In the genomic region with DNA sequence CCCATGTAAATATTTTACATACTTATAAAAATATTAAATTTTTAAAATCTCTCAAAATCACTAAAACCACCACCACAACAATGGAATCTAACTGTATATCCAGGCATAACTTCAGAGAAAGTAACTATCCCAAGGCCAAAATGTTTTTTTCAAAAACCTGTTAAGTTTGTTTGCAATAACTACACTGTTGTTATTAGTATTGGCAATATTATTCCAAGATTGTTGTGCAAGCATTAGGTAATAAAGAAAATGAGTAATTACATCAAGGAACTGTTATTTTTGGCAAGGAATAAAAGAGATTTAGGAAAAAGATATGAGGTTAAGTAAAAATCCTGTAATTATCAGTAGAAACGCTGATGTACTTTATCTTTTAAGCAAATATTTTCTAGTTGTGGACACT, we compare ENCODE assay signal across 9 cellular contexts. TPM values are rescaled to one million over a fixed set of nuclear protein-coding genes. Genes with fewer than 3 reads are reported as not detected.
"Had no signal": no experiment of that assay in that cellular context is flagged by ENCODE, and none has a peak within 500 bp of the region (broad histone marks: within the 10 kb centered on the region; RNA-seq: fewer than 3 reads in every experiment).

No MANE protein-coding gene starts in this region.

- H3K36me3 Mint-ChIP-seq: IgD-negative memory B cell had no signal

- H3K4me3 Mint-ChIP-seq: IgD-negative memory B cell had no signal

- H3K27ac ChIP-seq: HL-60 had no signal

- H3K27ac Mint-ChIP-seq: IgD-negative memory B cell had no signal

- FAIRE-seq: HepG2, HTR-8/SVneo, K562 had no signal

- H3K4me3 ChIP-seq: K562 had no signal

- DNase-seq: IMR-90, KBM-7 had no signal

- ATAC-seq: HepG2, K562 had no signal

RNA-seq across cellular contexts. Expression of a gene that starts 3.4 kb away (rescaled TPM):
- total RNA-seq: HepG2, HT-29, HT1080, K562 had no signal
- polyA plus RNA-seq: HepG2, IgD-negative memory B cell, K562 had no signal

RNA-seq across cellular contexts. Expression of a gene that starts 9.2 kb away (rescaled TPM):
- total RNA-seq: HepG2, HT-29, HT1080, IMR-90, K562 had no signal
- polyA plus RNA-seq: HepG2, IgD-negative memory B cell, IMR-90, K562 had no signal

RNA-seq across cellular contexts. Expression of a gene that starts 13.0 kb away (rescaled TPM):
- total RNA-seq: HepG2, HT-29, HT1080, IMR-90, K562 had no signal
- polyA plus RNA-seq: HepG2, IgD-negative memory B cell, IMR-90, K562 had no signal

RNA-seq across cellular contexts. Expression of a gene that starts 22.2 kb away (rescaled TPM):
- total RNA-seq: HepG2, HT-29, IMR-90, K562 had no signal
- polyA plus RNA-seq: HepG2, IgD-negative memory B cell, K562 had no signal

RNA-seq across cellular contexts. Expression of a gene that starts 22.3 kb away (rescaled TPM):
- total RNA-seq: HepG2, HT-29, HT1080, IMR-90, K562 had no signal
- polyA plus RNA-seq: HepG2, IgD-negative memory B cell, IMR-90, K562 had no signal
